12 cellular contexts compared by ENCODE assay signal in the genomic region with DNA sequence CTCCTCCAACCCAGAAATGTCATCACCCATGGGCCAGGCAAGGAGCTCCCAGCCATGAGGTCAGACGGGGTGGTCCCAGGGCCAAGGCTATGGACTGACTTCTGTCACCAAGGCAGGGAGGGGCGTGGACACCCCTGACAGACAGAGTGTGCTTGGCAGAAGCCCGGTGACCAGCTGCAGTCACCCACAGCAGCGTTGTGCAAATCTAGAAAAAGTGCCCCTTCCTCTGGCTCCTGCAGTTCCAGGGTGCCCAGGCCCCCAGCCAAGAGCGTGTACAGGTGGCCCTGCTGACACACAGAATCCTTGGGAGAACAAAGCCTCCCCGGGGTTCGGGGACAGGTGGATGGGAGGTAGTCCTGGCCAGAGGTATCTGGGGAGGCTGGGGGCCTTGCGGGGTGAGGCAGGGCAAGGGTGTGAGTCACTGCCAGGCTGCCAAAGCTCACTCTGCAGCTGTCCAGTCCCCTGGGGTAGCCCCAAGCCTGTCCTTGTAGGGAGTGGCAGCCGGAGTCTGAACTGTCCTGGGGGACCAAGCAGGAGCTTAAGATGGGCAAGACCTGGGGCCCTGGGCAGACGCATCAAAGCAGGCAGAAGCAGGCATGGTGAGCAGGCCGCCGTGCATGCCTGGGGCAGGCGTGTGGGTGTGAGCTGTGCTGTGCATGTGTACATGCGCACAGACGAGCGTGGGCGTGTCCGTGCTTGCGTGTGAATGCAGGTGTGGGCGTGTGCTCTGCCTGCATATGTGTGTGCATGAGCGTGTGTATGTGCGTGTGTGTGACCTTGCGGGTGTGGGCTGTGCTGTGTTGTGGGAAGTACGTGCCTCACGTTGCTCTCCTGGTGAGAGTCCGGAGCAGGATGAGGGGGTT. TPM values are rescaled to one million over a fixed set of nuclear protein-coding genes. Genes with fewer than 3 reads are reported as not detected.
DNase-seq lines count a peak whose midpoint lies in the region; ATAC-seq, FAIRE-seq and TF ChIP-seq lines count a peak whose summit lies in the region.
"Had no signal": no experiment of that assay in that cellular context is flagged by ENCODE, and none has a peak within 500 bp of the region (broad histone marks: within the 10 kb centered on the region; RNA-seq: fewer than 3 reads in every experiment).

No MANE protein-coding gene starts in this region.

- H4K20me1 ChIP-seq in IMR-90 (ENCODE audit: insufficient read depth, low read length), result no peaks in the 10 kb centered on the region
- no peaks in the 10 kb centered on the region for H4K20me1 ChIP-seq in GM12878 (ENCODE audit: control insufficient read depth, insufficient read depth)

- no peak overlapping the region for H2BK20ac ChIP-seq in IMR-90 (ENCODE audit: low read depth, low read length)

- H3K4me2 ChIP-seq in IMR-90 (ENCODE audit: low read depth, low read length) (no peak overlapping the region), GM12878 (ENCODE audit: control insufficient read depth, insufficient read depth) (no peak overlapping the region), trophoblast cell (ENCODE audit: low read length) (no peak overlapping the region)

- TF ChIP-seq POLR2A in IMR-90 (IDR thresholded peaks at IDR 0.05; ENCODE audit: low read depth, low read length), result no peak
- no peak for TF ChIP-seq POLR2A in GM12878 (IDR thresholded peaks at IDR 0.05; ENCODE audit: low read depth, low read length)

- in situ Hi-C loops in IMR-90 (cut with MboI; ENCODE audit: low sequenced_read_pairs), result no loop called here
- in situ Hi-C loops in GM12878 (cut with MboI), result no loop called here

- SMC1A ChIA-PET in GM12878 (lab: Charles Lee; ENCODE audit: uncharacterized antibody, unreplicated experiment), result interaction anchor here (1.4 kb wide), 1 partner anchor 71 kb away, joined by 3 read pairs; no protein-coding TSS in a partner anchor

- H3K4me1 ChIP-seq in IMR-90 (ENCODE audit: control insufficient read depth, insufficient read depth, low read length), result peaks cover 12% of the 10 kb centered on the region
- peaks cover 38% of the 10 kb centered on the region for H3K4me1 ChIP-seq in GM12878 (ENCODE audit: control insufficient read depth, insufficient read depth, low read length)
- H3K4me1 ChIP-seq in trophoblast cell (ENCODE audit: control insufficient read depth in 1 of 2, insufficient read depth in 2 of 2, low read length in 2 of 2), result peaks cover 23 to 25% of the 10 kb centered on the region in 2 experiments

- no peak overlapping the region for H3K56ac ChIP-seq in IMR-90 (ENCODE audit: extremely low read depth, insufficient read depth, low read length)

- peak; percentile 41 for DNase-seq in NCI-H748 (lab: John Stamatoyannopoulos, UW; ENCODE audit: unreplicated experiment)
- DNase-seq in NCI-H748 treated with DMSO at 0.1 percent for 48 hours (lab: John Stamatoyannopoulos, UW), result no peak
- DNase-seq in IMR-90, result no peak
- no peak for DNase-seq in GM12878 (ENCODE audit: low read depth, low spot score)
- peak; percentile 73 to 84 for DNase-seq in trophoblast cell
- DNase-seq in GOT3 (lab: John Stamatoyannopoulos, UW), result no peak
- DNase-seq: activated naive CD4-positive, alpha-beta T cell treated with anti-CD3 and anti-CD28 coated beads, Interleukin-2, amount 50 U/mL, for 16 hours; NCI-H1105 had no signal

- no peak overlapping the region for H2BK15ac ChIP-seq in IMR-90 (ENCODE audit: low read depth, low read length)

- no peaks in the 10 kb centered on the region for H3K27me3 ChIP-seq in IMR-90 (ENCODE audit: control insufficient read depth, insufficient read depth, low read length)
- H3K27me3 ChIP-seq in GM12878 (replicated peaks in 1 of 2; ENCODE audit: control insufficient read depth in 2 of 2, insufficient read depth in 2 of 2, low read length in 1 of 2), result no peaks in the 10 kb centered on the region
- H3K27me3 ChIP-seq in trophoblast cell (ENCODE audit: insufficient read depth, low read length), result no peaks in the 10 kb centered on the region
- H3K27me3 ChIP-seq: left lung, upper lobe of left lung had no signal

- peak overlapping the region; percentile 52 for H2AK5ac ChIP-seq in IMR-90 (ENCODE audit: low read depth, low read length)
- no peak overlapping the region for H2AK5ac ChIP-seq in trophoblast cell (ENCODE audit: low read length)

- H2AFZ ChIP-seq in IMR-90 (replicated peaks; ENCODE audit: low read length, poor library complexity) (no peak overlapping the region), GM12878 (ENCODE audit: control insufficient read depth, low read depth, low read length) (no peak overlapping the region), trophoblast cell (ENCODE audit: insufficient read depth, low read length, poor library complexity) (no peak overlapping the region)

- FAIRE-seq in GM12878 (lab: Jason Lieb, UNC), result peak; percentile 64

- no peak overlapping the region for H2AK9ac ChIP-seq in IMR-90 (replicated peaks; ENCODE audit: low read depth, low read length, poor library complexity)

- H3K18ac ChIP-seq in IMR-90 (ENCODE audit: low read depth, low read length) (no peak overlapping the region), trophoblast cell (ENCODE audit: low read length) (no peak overlapping the region)

- H3K9ac ChIP-seq in IMR-90 (ENCODE audit: low read depth, low read length), result no peak overlapping the region
- H3K9ac ChIP-seq in GM12878 (ENCODE audit: control insufficient read depth, insufficient read depth, low read length), result no peak overlapping the region
- no peak overlapping the region for H3K9ac ChIP-seq in trophoblast cell (ENCODE audit: low read length)

- no peak for TF ChIP-seq EP300 in GM12878 (IDR thresholded peaks at IDR 0.05; ENCODE audit: borderline replicate concordance in 1 of 2, control insufficient read depth in 1 of 2, low read depth in 2 of 2, low read length in 2 of 2)

- H3K27ac ChIP-seq in IMR-90 (ENCODE audit: insufficient read depth, low read length) (no peak overlapping the region), GM12878 (ENCODE audit: control insufficient read depth, insufficient read depth) (no peak overlapping the region), trophoblast cell (ENCODE audit: low read depth, low read length) (no peak overlapping the region)
- H3K27ac ChIP-seq: left lung, upper lobe of left lung had no signal

- H3K79me1 ChIP-seq in IMR-90 (ENCODE audit: low read depth in 1 of 2, low read length in 2 of 2) (peaks cover 17 to 23% of the 10 kb centered on the region in 2 experiments; a peak in 3 of 4 replicates), trophoblast cell (ENCODE audit: low read length) (peaks cover 11% of the 10 kb centered on the region)

- dilution Hi-C loops in IMR-90 (cut with HindIII; ENCODE audit: low sequenced_read_pairs, unreplicated experiment), result no loop called here

- intact Hi-C loops in IMR-90 (cut with micrococcal nuclease), result loop anchor here (10.0 kb wide), 1 partner anchor 343 kb away; the partner anchor contains the start of gene ZNF141
- intact Hi-C loops in GM12878 (cut with micrococcal nuclease; ENCODE audit: unreplicated experiment), result loop anchor here (10.0 kb wide), 3 partner anchors 203 to 433 kb away; partner anchors contain the start of genes GAK and TMEM175

- H4K5ac ChIP-seq in IMR-90 (ENCODE audit: low read depth, low read length), result no peak overlapping the region

- 0 out of 2 replicates have a peak, but pooled peaks cover 1% of the 10 kb centered on the region for H3K36me3 ChIP-seq in IMR-90 (ENCODE audit: control insufficient read depth, insufficient read depth, low read length)
- H3K36me3 ChIP-seq in GM12878 (ENCODE audit: control insufficient read depth in 2 of 2, insufficient read depth in 2 of 2, low read length in 1 of 2), result peaks cover 0 to under 1% of the 10 kb centered on the region in 2 experiments; a peak in 1 of 4 replicates
- H3K36me3 ChIP-seq in trophoblast cell (ENCODE audit: control insufficient read depth in 1 of 2, insufficient read depth in 2 of 2, low read length in 2 of 2), result peaks cover 3 to 4% of the 10 kb centered on the region in 2 experiments

- no peak for TF ChIP-seq RAD21 in IMR-90 (IDR thresholded peaks at IDR 0.05; ENCODE audit: low read length)
- no peak for TF ChIP-seq RAD21 in GM12878 (IDR thresholded peaks at IDR 0.05; ENCODE audit: insufficient read depth, low read depth, low read length)

- H4K91ac ChIP-seq in IMR-90 (ENCODE audit: insufficient read depth, low read depth, low read length) (no peak overlapping the region), trophoblast cell (ENCODE audit: low read depth, low read length) (no peak overlapping the region)

- CTCF ChIA-PET in IMR-90 (lab: Yijun Ruan, JAX) (no interaction called here), GM12878 (lab: Yijun Ruan, JAX) (interaction anchor here (0.9 to 2.1 kb wide), 3 partner anchors 13 to 309 kb away, joined by 3 to 5 read pairs (median 4); partner anchors contain the start of gene IDUA)

- H2BK5ac ChIP-seq in IMR-90 (ENCODE audit: low read depth, low read length, poor library complexity, severe bottlenecking) (no peak overlapping the region), trophoblast cell (ENCODE audit: low read depth, low read length, poor library complexity) (no peak overlapping the region)

- peaks cover 4% of the 10 kb centered on the region; the same call in 1 of the 2 replicates for H3K9me1 ChIP-seq in IMR-90 (ENCODE audit: insufficient read depth, low read length)

- RAD21 ChIA-PET in GM12878 (lab: Charles Lee; ENCODE audit: unreplicated experiment), result no interaction called here

- H3K9me3 ChIP-seq in IMR-90 (ENCODE audit: control insufficient read depth, insufficient read depth, low read length) (no peaks in the 10 kb centered on the region), GM12878 (replicated peaks; ENCODE audit: control insufficient read depth, insufficient read depth, low read length) (no peaks in the 10 kb centered on the region), trophoblast cell (ENCODE audit: insufficient read depth, low read depth, low read length) (no peaks in the 10 kb centered on the region)
- H3K9me3 ChIP-seq: left lung, upper lobe of left lung had no signal

- no peak overlapping the region for H2BK120ac ChIP-seq in IMR-90 (ENCODE audit: low read depth, low read length)
- H2BK120ac ChIP-seq in trophoblast cell (ENCODE audit: insufficient read depth, low read length, poor library complexity), result no peak overlapping the region

- H3K14ac ChIP-seq in IMR-90 (replicated peaks; ENCODE audit: low read depth, low read length) (no peak overlapping the region), trophoblast cell (ENCODE audit: low read length) (no peak overlapping the region)

- WGBS in IMR-90 (ENCODE audit: extremely low coverage in 2 of 2, insufficient read length in 1 of 2), 2 experiments, result 82% methylated on average over 16 of the region's 26 CpGs; no CpG with 5 or more reads in 1 of the 2 experiments
- WGBS in GM12878 (ENCODE audit: insufficient coverage, insufficient replicate concordance, low lambda C conversion rate, missing lambda C conversion rate), result 41% methylated on average over 26 of the region's 26 CpGs
- WGBS in trophoblast cell (ENCODE audit: extremely low coverage, insufficient coverage, insufficient read length), result no CpG with 5 or more reads among the region's 26 CpGs

- POLR2A ChIA-PET in IMR-90 (lab: Charles Lee; ENCODE audit: unreplicated experiment), result no interaction called here
- POLR2A ChIA-PET in GM12878 (lab: Charles Lee), result no interaction called here

- H4K8ac ChIP-seq in IMR-90 (ENCODE audit: low read depth in 2 of 2, low read length in 2 of 2) (no peak overlapping the region), trophoblast cell (ENCODE audit: low read depth, low read length) (no peak overlapping the region)

- H3K23ac ChIP-seq in IMR-90 (ENCODE audit: low read depth, low read length) (no peak overlapping the region), trophoblast cell (ENCODE audit: low read length) (peak overlapping the region; percentile 50)

- H3K4me3 ChIP-seq in IMR-90 (ENCODE audit: insufficient read depth, low read depth, low read length) (no peak overlapping the region), GM12878 (no peak overlapping the region), trophoblast cell (ENCODE audit: low read depth, low read length) (peak overlapping the region; percentile 31)
- H3K4me3 ChIP-seq: left lung, upper lobe of left lung had no signal

- no peak for TF ChIP-seq CTCF in IMR-90 (conservative IDR thresholded peaks at IDR 0.05; ENCODE audit: low read depth, low read length)
- TF ChIP-seq CTCF in GM12878 (IDR thresholded peaks at IDR 0.05 in 2 of 3, conservative IDR thresholded peaks at IDR 0.05 in 1 of 3; ENCODE audit: control insufficient read depth in 2 of 3, extremely low read depth in 1 of 3, insufficient read depth in 1 of 3, low read depth in 3 of 3, low read length in 3 of 3), result no peak

- ATAC-seq in IMR-90 (ENCODE audit: low read depth), result no peak
- no peak for ATAC-seq in GM12878
- ATAC-seq in HG03139 (IDR thresholded peaks at IDR 0.05; ENCODE audit: unreplicated experiment), result no peak
- no peak for ATAC-seq in GM19328 (IDR thresholded peaks at IDR 0.05; ENCODE audit: unreplicated experiment)
- ATAC-seq: left lung had no signal

- H3K4ac ChIP-seq in IMR-90 (ENCODE audit: low read depth, low read length) (no peak overlapping the region), trophoblast cell (ENCODE audit: low read depth, low read length) (no peak overlapping the region)

- no peak overlapping the region for H2BK12ac ChIP-seq in trophoblast cell (ENCODE audit: low read length)

- no peak overlapping the region for H4K12ac ChIP-seq in trophoblast cell (ENCODE audit: low read depth, low read length)

- BruUV-seq in IMR-90 (replicated peaks; lab: Mats Ljungman, UMichigan), result no TSS peak
- no TSS peak for BruUV-seq in GM12878 (replicated peaks; lab: Mats Ljungman, UMichigan)

- H3K79me2 ChIP-seq in GM12878 (ENCODE audit: control insufficient read depth, insufficient read depth, low read length), result peaks cover 24% of the 10 kb centered on the region
- H3K79me2 ChIP-seq in trophoblast cell (ENCODE audit: control insufficient read depth, insufficient read depth, low read length, poor library complexity), result peaks cover 11% of the 10 kb centered on the region

RNA-seq across cellular contexts. Expression of gene MYL5, which starts 3.3 kb away (rescaled TPM):
- 5.0 and 9.1 TPM in 2 replicates for total RNA-seq in IMR-90 (2012; rRNA removed)
- polyA plus RNA-seq in IMR-90 (2012; rRNA removed), result 16.0 and 17.8 TPM in 2 replicates
- 10.5 and 14.2 TPM in 2 replicates for polyA plus RNA-seq in IMR-90 (2012; cell fraction: cytosol; rRNA removed)
- polyA plus RNA-seq in IMR-90 (2012; cell fraction: nucleus; rRNA removed; ENCODE audit: low replicate concordance), result 68.7 and 78.0 TPM in 2 replicates
- 31.7 and 32.8 TPM in 2 replicates for total RNA-seq in GM12878 (2013; cell fraction: nucleolus; rRNA removed)
- total RNA-seq in GM12878 (2014; rRNA removed), result 7.5 and 10.8 TPM in 2 replicates
- 5.9 and 7.0 TPM in 2 replicates for total RNA-seq in GM12878 (2014; rRNA removed; fragmentation: Illumina TruSeq; extraction: Trizol)
- 12.0 and 13.8 TPM in 2 replicates for total RNA-seq in GM12878 (2021)
- polyA plus RNA-seq in GM12878 (2011; ENCODE audit: low read depth), result 15.5 TPM
- polyA plus RNA-seq in GM12878 (2011; rRNA removed), result 8.2 and 13.6 TPM in 2 replicates
- 11.3 and 13.3 TPM in 2 replicates for polyA plus RNA-seq in GM12878 (2011; cell fraction: cytosol; rRNA removed)
- polyA plus RNA-seq in GM12878 (2011; cell fraction: nucleus; rRNA removed), result 42.0 and 46.7 TPM in 2 replicates
- polyA plus RNA-seq in GM12878 (2012), result 22.6 and 23.9 TPM in 2 replicates
- polyA plus RNA-seq in GM12878 (2014; fragmentation: Illumina TruSeq; extraction: Trizol), result 3.3 and 6.1 TPM in 2 replicates
- 1 to 10 TPM; 1.2 to 3.9 TPM for polyA plus RNA-seq in GM12878 (2014; fragmentation: Nextera tagmentation; extraction: Ambion mirVana)
- 8.7 and 11.9 TPM in 2 replicates for polyA plus RNA-seq in GM12878 (2014; rRNA removed)
- polyA plus RNA-seq in GM12878 (2016; fragmentation: Nextera tagmentation; extraction: Ambion mirVana), result 1 to 10 TPM; 6.6 to 7.8 TPM
- 5.0 and 11.4 TPM in 2 replicates for polyA minus RNA-seq in GM12878 (2011; rRNA and poly(A)+ RNA removed)
- 3.4 and 5.7 TPM in 2 replicates for polyA minus RNA-seq in GM12878 (2011; cell fraction: cytosol; rRNA and poly(A)+ RNA removed)
- 16.8 and 27.2 TPM in 2 replicates for polyA minus RNA-seq in GM12878 (2011; cell fraction: nucleus; rRNA and poly(A)+ RNA removed)
- polyA plus RNA-seq in trophoblast cell (2013), result 5.2 and 5.5 TPM in 2 replicates

RNA-seq across cellular contexts. Expression of gene ATP5ME, which starts 3.6 kb away (rescaled TPM):
- total RNA-seq in IMR-90 (2012; rRNA removed), result 39.3 and 62.2 TPM in 2 replicates
- 603 and 663 TPM in 2 replicates for polyA plus RNA-seq in IMR-90 (2012; rRNA removed)
- polyA plus RNA-seq in IMR-90 (2012; cell fraction: cytosol; rRNA removed), result 498 and 689 TPM in 2 replicates
- 88.5 and 91.8 TPM in 2 replicates for polyA plus RNA-seq in IMR-90 (2012; cell fraction: nucleus; rRNA removed; ENCODE audit: low replicate concordance)
- total RNA-seq in GM12878 (2013; cell fraction: nucleolus; rRNA removed), result 11.1 and 11.3 TPM in 2 replicates
- 406 and 453 TPM in 2 replicates for total RNA-seq in GM12878 (2014; rRNA removed)
- 565 and 627 TPM in 2 replicates for total RNA-seq in GM12878 (2014; rRNA removed; fragmentation: Illumina TruSeq; extraction: Trizol)
- total RNA-seq in GM12878 (2021), result 279 and 323 TPM in 2 replicates
- 98.1 TPM for polyA plus RNA-seq in GM12878 (2011; ENCODE audit: low read depth)
- 350 and 373 TPM in 2 replicates for polyA plus RNA-seq in GM12878 (2011; rRNA removed)
- 609 and 754 TPM in 2 replicates for polyA plus RNA-seq in GM12878 (2011; cell fraction: cytosol; rRNA removed)
- polyA plus RNA-seq in GM12878 (2011; cell fraction: nucleus; rRNA removed), result 195 and 199 TPM in 2 replicates
- 765 and 1,112 TPM in 2 replicates for polyA plus RNA-seq in GM12878 (2012)
- polyA plus RNA-seq in GM12878 (2014; fragmentation: Illumina TruSeq; extraction: Trizol), result 77.3 and 359 TPM in 2 replicates
- polyA plus RNA-seq in GM12878 (2014; fragmentation: Nextera tagmentation; extraction: Ambion mirVana), result 1,000 to 10,000 TPM; 1,956 to 2,374 TPM
- 388 and 500 TPM in 2 replicates for polyA plus RNA-seq in GM12878 (2014; rRNA removed)
- polyA plus RNA-seq in GM12878 (2016; fragmentation: Nextera tagmentation; extraction: Ambion mirVana), result 1,000 to 10,000 TPM in 1 of 2 experiments, 100 to 1,000 TPM in 1; 997 to 1,034 TPM
- polyA minus RNA-seq in GM12878 (2011; rRNA and poly(A)+ RNA removed), result 105 and 133 TPM in 2 replicates
- polyA minus RNA-seq in GM12878 (2011; cell fraction: cytosol; rRNA and poly(A)+ RNA removed), result 46.8 and 58.4 TPM in 2 replicates
- 24.5 and 32.9 TPM in 2 replicates for polyA minus RNA-seq in GM12878 (2011; cell fraction: nucleus; rRNA and poly(A)+ RNA removed)
- polyA plus RNA-seq in trophoblast cell (2013), result 783 and 790 TPM in 2 replicates

RNA-seq across cellular contexts. Expression of gene SLC49A3, which starts 11.3 kb away (rescaled TPM):
- total RNA-seq in IMR-90 (2012; rRNA removed) (under 0.01 TPM in 2 replicates), GM12878 (2014; rRNA removed) (0.17 and 0.22 TPM in 2 replicates), GM12878 (2014; rRNA removed; fragmentation: Illumina TruSeq; extraction: Trizol) (not detected in 2 replicates), GM12878 (2021) (0.74 and 0.85 TPM in 2 replicates)
- polyA plus RNA-seq in IMR-90 (2012; rRNA removed) (0.32 and 0.36 TPM in 2 replicates), GM12878 (2011; rRNA removed) (not detected in 2 replicates), GM12878 (2014; fragmentation: Illumina TruSeq; extraction: Trizol) (0.09 TPM in 1 of 2 replicates, not detected in the other), GM12878 (2014; fragmentation: Nextera tagmentation; extraction: Ambion mirVana) (not detected), GM12878 (2014; rRNA removed) (0.09 and 0.24 TPM in 2 replicates), GM12878 (2016; fragmentation: Nextera tagmentation; extraction: Ambion mirVana) (under 1 TPM; 0.14 to 0.19 TPM)
- polyA plus RNA-seq in IMR-90 (2012; cell fraction: cytosol; rRNA removed), result 0.09 and 0.27 TPM in 2 replicates
- polyA plus RNA-seq in IMR-90 (2012; cell fraction: nucleus; rRNA removed; ENCODE audit: low replicate concordance), result 0.54 and 1.4 TPM in 2 replicates
- total RNA-seq in GM12878 (2013; cell fraction: nucleolus; rRNA removed), result not detected in 2 replicates
- not detected for polyA plus RNA-seq in GM12878 (2011; ENCODE audit: low read depth)
- not detected in 2 replicates for polyA plus RNA-seq in GM12878 (2011; cell fraction: cytosol; rRNA removed)
- not detected in 2 replicates for polyA plus RNA-seq in GM12878 (2011; cell fraction: nucleus; rRNA removed)
- polyA plus RNA-seq in GM12878 (2012), result 0.60 and 0.62 TPM in 2 replicates
- not detected in 2 replicates for polyA minus RNA-seq in GM12878 (2011; rRNA and poly(A)+ RNA removed)
- not detected in 2 replicates for polyA minus RNA-seq in GM12878 (2011; cell fraction: cytosol; rRNA and poly(A)+ RNA removed)
- polyA minus RNA-seq in GM12878 (2011; cell fraction: nucleus; rRNA and poly(A)+ RNA removed), result not detected in 2 replicates
- 1.8 and 2.1 TPM in 2 replicates for polyA plus RNA-seq in trophoblast cell (2013)

RNA-seq across cellular contexts. Expression of gene PCGF3, which starts 28.0 kb away (rescaled TPM):
- 40.0 and 45.0 TPM in 2 replicates for total RNA-seq in IMR-90 (2012; rRNA removed)
- polyA plus RNA-seq in IMR-90 (2012; rRNA removed), result 55.3 and 59.4 TPM in 2 replicates
- 33.1 and 59.8 TPM in 2 replicates for polyA plus RNA-seq in IMR-90 (2012; cell fraction: cytosol; rRNA removed)
- polyA plus RNA-seq in IMR-90 (2012; cell fraction: nucleus; rRNA removed; ENCODE audit: low replicate concordance), result 190 and 236 TPM in 2 replicates
- 137 and 138 TPM in 2 replicates for total RNA-seq in GM12878 (2013; cell fraction: nucleolus; rRNA removed)
- 21.1 and 21.7 TPM in 2 replicates for total RNA-seq in GM12878 (2014; rRNA removed)
- total RNA-seq in GM12878 (2014; rRNA removed; fragmentation: Illumina TruSeq; extraction: Trizol), result 15.0 and 15.4 TPM in 2 replicates
- 35.4 and 35.8 TPM in 2 replicates for total RNA-seq in GM12878 (2021)
- polyA plus RNA-seq in GM12878 (2011; ENCODE audit: low read depth), result 19.4 TPM
- polyA plus RNA-seq in GM12878 (2011; rRNA removed), result 43.8 and 45.9 TPM in 2 replicates
- 43.1 and 49.1 TPM in 2 replicates for polyA plus RNA-seq in GM12878 (2011; cell fraction: cytosol; rRNA removed)
- 236 and 252 TPM in 2 replicates for polyA plus RNA-seq in GM12878 (2011; cell fraction: nucleus; rRNA removed)
- polyA plus RNA-seq in GM12878 (2012), result 22.8 and 29.1 TPM in 2 replicates
- polyA plus RNA-seq in GM12878 (2014; fragmentation: Illumina TruSeq; extraction: Trizol), result 11.9 and 15.6 TPM in 2 replicates
- 1 to 10 TPM; 2.2 to 4.5 TPM for polyA plus RNA-seq in GM12878 (2014; fragmentation: Nextera tagmentation; extraction: Ambion mirVana)
- 33.2 and 40.5 TPM in 2 replicates for polyA plus RNA-seq in GM12878 (2014; rRNA removed)
- polyA plus RNA-seq in GM12878 (2016; fragmentation: Nextera tagmentation; extraction: Ambion mirVana), result 10 to 100 TPM; 14.3 to 16.2 TPM
- polyA minus RNA-seq in GM12878 (2011; rRNA and poly(A)+ RNA removed), result 54.2 and 58.7 TPM in 2 replicates
- 22.6 and 24.6 TPM in 2 replicates for polyA minus RNA-seq in GM12878 (2011; cell fraction: cytosol; rRNA and poly(A)+ RNA removed)
- polyA minus RNA-seq in GM12878 (2011; cell fraction: nucleus; rRNA and poly(A)+ RNA removed), result 60.6 and 74.2 TPM in 2 replicates
- 63.6 and 66.1 TPM in 2 replicates for polyA plus RNA-seq in trophoblast cell (2013)

RNA-seq across cellular contexts. Expression of gene PDE6B, which starts 52.3 kb away (rescaled TPM):
- total RNA-seq in IMR-90 (2012; rRNA removed), result under 0.01 TPM in 1 of 2 replicates, not detected in the other
- polyA plus RNA-seq in IMR-90 (2012; rRNA removed), result not detected in 2 replicates
- polyA plus RNA-seq in IMR-90 (2012; cell fraction: cytosol; rRNA removed), result 0.10 TPM in 1 of 2 replicates, not detected in the other
- 0.02 and 0.13 TPM in 2 replicates for polyA plus RNA-seq in IMR-90 (2012; cell fraction: nucleus; rRNA removed; ENCODE audit: low replicate concordance)
- not detected in 2 replicates for total RNA-seq in GM12878 (2013; cell fraction: nucleolus; rRNA removed)
- 4.5 and 6.4 TPM in 2 replicates for total RNA-seq in GM12878 (2014; rRNA removed)
- total RNA-seq in GM12878 (2014; rRNA removed; fragmentation: Illumina TruSeq; extraction: Trizol), result 4.8 and 6.1 TPM in 2 replicates
- 3.5 and 5.6 TPM in 2 replicates for total RNA-seq in GM12878 (2021)
- 3.9 TPM for polyA plus RNA-seq in GM12878 (2011; ENCODE audit: low read depth)
- polyA plus RNA-seq in GM12878 (2011; rRNA removed), result 1.8 and 3.6 TPM in 2 replicates
- 3.9 TPM in 2 replicates for polyA plus RNA-seq in GM12878 (2011; cell fraction: cytosol; rRNA removed)
- 1.6 and 2.3 TPM in 2 replicates for polyA plus RNA-seq in GM12878 (2011; cell fraction: nucleus; rRNA removed)
- 9.1 and 13.2 TPM in 2 replicates for polyA plus RNA-seq in GM12878 (2012)
- 1.9 and 4.3 TPM in 2 replicates for polyA plus RNA-seq in GM12878 (2014; fragmentation: Illumina TruSeq; extraction: Trizol)
- 1 to 10 TPM; 2.6 to 4.1 TPM for polyA plus RNA-seq in GM12878 (2014; fragmentation: Nextera tagmentation; extraction: Ambion mirVana)
- polyA plus RNA-seq in GM12878 (2014; rRNA removed), result 3.5 and 4.5 TPM in 2 replicates
- 1 to 10 TPM; 3.1 to 6.4 TPM for polyA plus RNA-seq in GM12878 (2016; fragmentation: Nextera tagmentation; extraction: Ambion mirVana)
- 4.1 and 4.5 TPM in 2 replicates for polyA minus RNA-seq in GM12878 (2011; rRNA and poly(A)+ RNA removed)
- polyA minus RNA-seq in GM12878 (2011; cell fraction: cytosol; rRNA and poly(A)+ RNA removed), result 3.5 and 4.1 TPM in 2 replicates
- polyA minus RNA-seq in GM12878 (2011; cell fraction: nucleus; rRNA and poly(A)+ RNA removed), result 0.24 and 2.0 TPM in 2 replicates
- polyA plus RNA-seq in trophoblast cell (2013), result 0.96 and 1.6 TPM in 2 replicates

Comparison
In these comparisons a context has a peak if more than half of its experiments do, and no peak if none do; other contexts are left out.
1. DNase-seq: peak in NCI-H748 (single experiment) and trophoblast cell (2 of 2); none in NCI-H748 treated with DMSO at 0.1 percent for 48 hours (single experiment), IMR-90 (single experiment), GM12878 (single experiment) and GOT3 (single experiment).